ENCODE assay signal across 8 cellular contexts in the genomic region with DNA sequence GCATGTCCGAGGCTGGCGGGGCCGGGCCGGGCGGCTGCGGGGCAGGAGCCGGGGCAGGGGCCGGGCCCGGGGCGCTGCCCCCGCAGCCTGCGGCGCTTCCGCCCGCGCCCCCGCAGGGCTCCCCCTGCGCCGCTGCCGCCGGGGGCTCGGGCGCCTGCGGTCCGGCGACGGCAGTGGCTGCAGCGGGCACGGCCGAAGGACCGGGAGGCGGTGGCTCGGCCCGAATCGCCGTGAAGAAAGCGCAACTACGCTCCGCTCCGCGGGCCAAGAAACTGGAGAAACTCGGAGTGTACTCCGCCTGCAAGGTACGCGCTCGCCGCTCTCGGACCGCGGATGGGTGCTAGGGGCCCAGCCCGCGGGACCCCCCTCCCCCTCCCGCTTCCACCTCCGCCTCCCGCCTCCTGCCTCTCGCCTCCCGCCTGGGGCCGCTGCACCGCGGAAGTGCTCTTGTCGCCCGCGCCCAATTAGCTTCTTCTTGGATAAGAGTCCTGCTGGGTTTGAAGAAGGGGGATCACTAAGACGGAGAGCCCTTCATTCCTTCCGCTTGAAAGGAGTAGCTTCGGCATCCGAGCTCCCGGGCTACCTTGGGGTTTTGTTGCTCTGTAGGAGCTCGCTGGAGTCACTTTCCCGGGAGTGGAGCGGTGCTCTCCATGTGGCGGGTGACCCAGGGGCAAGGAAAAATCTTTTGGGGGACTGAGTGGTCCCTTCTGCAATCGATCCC. TPM values are rescaled to one million over a fixed set of nuclear protein-coding genes. Genes with fewer than 3 reads are reported as not detected.
DNase-seq lines count a peak whose midpoint lies in the region; ATAC-seq and TF ChIP-seq lines count a peak whose summit lies in the region.

No MANE protein-coding gene starts in this region.

- peaks cover 55% of the 10 kb centered on the region for H3K4me1 Mint-ChIP-seq in activated CD4-positive, alpha-beta memory T cell treated with anti-CD3 and anti-CD28 coated beads, Interleukin-2, amount 10 ng/mL, durations not matched to agents 7 days and 5 days

- H3K27ac ChIP-seq in ectodermal cell (ENCODE audit: insufficient read depth, low read depth, low read length, poor library complexity, severe bottlenecking) (peak overlapping the region; percentile 66), lower lobe of right lung (peak overlapping the region; percentile 91)

- peaks cover 39% of the 10 kb centered on the region for H3K36me3 Mint-ChIP-seq in activated CD4-positive, alpha-beta memory T cell treated with anti-CD3 and anti-CD28 coated beads, Interleukin-2, amount 10 ng/mL, durations not matched to agents 7 days and 5 days (ENCODE audit: low read depth)

- H3K27ac Mint-ChIP-seq in activated CD4-positive, alpha-beta memory T cell treated with anti-CD3 and anti-CD28 coated beads, Interleukin-2, amount 10 ng/mL, durations not matched to agents 7 days and 5 days = peak overlapping the region; percentile 97

- peak overlapping the region; percentile 90 for H3K4me3 Mint-ChIP-seq in activated CD4-positive, alpha-beta memory T cell treated with anti-CD3 and anti-CD28 coated beads, Interleukin-2, amount 10 ng/mL, durations not matched to agents 7 days and 5 days

- H3K27me3 ChIP-seq in ectodermal cell (ENCODE audit: control insufficient read depth, insufficient read depth, low read length, poor library complexity, severe bottlenecking) (no peaks in the 10 kb centered on the region), lower lobe of right lung (ENCODE audit: low read depth) (no peaks in the 10 kb centered on the region)

- 0% methylated on average over 73 of the region's 73 CpGs for WGBS in ectodermal cell, 2 experiments

- DNase-seq in AG08396 (ENCODE audit: low spot score) (peak; percentile 80), NCI-H526 (lab: John Stamatoyannopoulos, UW) (peak; percentile 55 to 90), lower lobe of right lung (peak; percentile 87)
- DNase-seq in activated CD4-positive, alpha-beta memory T cell treated with anti-CD3 and anti-CD28 coated beads, Interleukin-2, amount 10 ng/mL, durations not matched to agents 7 days and 5 days = peak; percentile 78
- peak; percentile 31 to 44 (median 35) for DNase-seq in stimulated activated CD4-positive, alpha-beta T cell treated with anti-CD3 and anti-CD28 coated beads, TNF-alpha, amount 100 ng/mL, for 4 hours (ENCODE audit: low read depth in 3 of 3)

- intact Hi-C loops in lower lobe of right lung (cut with DNase I) = no loop called here

- ATAC-seq in GM18870 (IDR thresholded peaks at IDR 0.05; ENCODE audit: unreplicated experiment) (peak; percentile 22), HG03103 (IDR thresholded peaks at IDR 0.05; ENCODE audit: low read depth, unreplicated experiment) (peak; percentile 29), lower lobe of right lung (peak; percentile 70 to 75)

- H3K4me1 ChIP-seq in ectodermal cell (ENCODE audit: control insufficient read depth, insufficient read depth, low read length) (peaks cover 8% of the 10 kb centered on the region), lower lobe of right lung (peaks cover 45% of the 10 kb centered on the region)

- peak overlapping the region; percentile 78 for H3K4me3 ChIP-seq in ectodermal cell (ENCODE audit: insufficient read depth, low read depth, low read length)
- H3K4me3 ChIP-seq in lower lobe of right lung = peak overlapping the region; percentile 80

- H3K9me3 Mint-ChIP-seq in activated CD4-positive, alpha-beta memory T cell treated with anti-CD3 and anti-CD28 coated beads, Interleukin-2, amount 10 ng/mL, durations not matched to agents 7 days and 5 days = no peaks in the 10 kb centered on the region

- no peaks in the 10 kb centered on the region for H3K27me3 Mint-ChIP-seq in activated CD4-positive, alpha-beta memory T cell treated with anti-CD3 and anti-CD28 coated beads, Interleukin-2, amount 10 ng/mL, durations not matched to agents 7 days and 5 days

- CTCF ChIA-PET in activated CD4-positive, alpha-beta memory T cell treated with anti-CD3 and anti-CD28 coated beads, Interleukin-2, amount 10 ng/mL, durations not matched to agents 7 days and 5 days (lab: Charles Lee) = interaction anchor here (0.6 to 4.4 kb wide), 15 partner anchors 9 to 174 kb away, joined by 3 to 31 read pairs (median 5); partner anchors contain the start of gene SGO1

- no peak for TF ChIP-seq CTCF in lower lobe of right lung (IDR thresholded peaks at IDR 0.05)

- POLR2A ChIA-PET in activated CD4-positive, alpha-beta memory T cell treated with anti-CD3 and anti-CD28 coated beads, Interleukin-2, amount 10 ng/mL, durations not matched to agents 7 days and 5 days (lab: Charles Lee) = interaction anchor here (1.0 to 7.9 kb wide), 17 partner anchors 13 to 149 kb away, joined by 3 to 214 read pairs (median 6); partner anchors contain the start of genes RAB5A and SGO1

- H3K36me3 ChIP-seq in ectodermal cell (ENCODE audit: control insufficient read depth, insufficient read depth, low read length) (no peaks in the 10 kb centered on the region), lower lobe of right lung (no peaks in the 10 kb centered on the region)

- H3K9me3 ChIP-seq in ectodermal cell (ENCODE audit: control insufficient read depth, low read length) (no peaks in the 10 kb centered on the region), lower lobe of right lung (no peaks in the 10 kb centered on the region)

RNA-seq across cellular contexts. Expression of gene KAT2B, which starts 0.4 kb away (rescaled TPM):
- total RNA-seq in activated CD4-positive, alpha-beta memory T cell treated with anti-CD3 and anti-CD28 coated beads, Interleukin-2, amount 10 ng/mL, durations not matched to agents 7 days and 5 days = 100 to 1,000 TPM; 129 to 134 TPM
- polyA plus RNA-seq in ectodermal cell (2013, experiment 1 of 4) = 6.7 TPM
- 8.4 TPM for polyA plus RNA-seq in ectodermal cell (2013, experiment 2 of 4)
- 5.9 TPM for polyA plus RNA-seq in ectodermal cell (2013, experiment 3 of 4)
- 8.8 TPM for polyA plus RNA-seq in ectodermal cell (2013, experiment 4 of 4)
- 41.4 TPM for total RNA-seq in lower lobe of right lung

RNA-seq across cellular contexts. Expression of gene PP2D1, which starts 28.6 kb away (rescaled TPM):
- total RNA-seq in activated CD4-positive, alpha-beta memory T cell treated with anti-CD3 and anti-CD28 coated beads, Interleukin-2, amount 10 ng/mL, durations not matched to agents 7 days and 5 days = not detected
- not detected for polyA plus RNA-seq in ectodermal cell (2013, experiment 1 of 4)
- not detected for polyA plus RNA-seq in ectodermal cell (2013, experiment 2 of 4)
- not detected for polyA plus RNA-seq in ectodermal cell (2013, experiment 3 of 4)
- polyA plus RNA-seq in ectodermal cell (2013, experiment 4 of 4) = not detected
- not detected for total RNA-seq in lower lobe of right lung

Comparison
In these comparisons a context has a peak if more than half of its experiments do, and no peak if none do; other contexts are left out.
1. Peak in every context shown above with its lines: DNase-seq, ATAC-seq, H3K4me3 ChIP-seq and H3K27ac ChIP-seq.
2. DNase-seq: peak in every context shown above with its lines; median percentile 87 in lower lobe of right lung; 80 in AG08396; 78 in activated CD4-positive, alpha-beta memory T cell treated with anti-CD3 and anti-CD28 coated beads, Interleukin-2, amount 10 ng/mL, durations not matched to agents 7 days and 5 days; 72 in NCI-H526; 35 in stimulated activated CD4-positive, alpha-beta T cell treated with anti-CD3 and anti-CD28 coated beads, TNF-alpha, amount 100 ng/mL, for 4 hours.
3. ATAC-seq: peak in every context shown above with its lines; median percentile 72 in lower lobe of right lung; 29 in HG03103; 22 in GM18870.